Comparison of ENCODE assay signal across 23 cellular contexts in genomic region chr2:100627653-100628300, GRCh38.
DNase-seq lines count a peak whose midpoint lies in the region; ATAC-seq lines count a peak whose summit lies in the region.
"Had no signal": no experiment of that assay in that cellular context is flagged by ENCODE, and none has a peak within 500 bp of the region (broad histone marks: within the 10 kb centered on the region; RNA-seq: fewer than 3 reads in every experiment).

No MANE protein-coding gene starts in this region.

- peak; percentile 22 for ATAC-seq in stimulated activated memory B cell treated with anti-CD40 and anti-IgM and Interleukin-4, amounts not matched to agents 10 μg/mL and 1 μg/mL and 100 μg/mL, for 72 hours
- no peak for ATAC-seq in activated CD4-positive, alpha-beta T cell treated with anti-CD3 and anti-CD28 coated beads for 36 hours
- ATAC-seq in GM21447 (IDR thresholded peaks at IDR 0.05; ENCODE audit: unreplicated experiment): no peak

- no peak overlapping the region for H3K4me3 Mint-ChIP-seq in T-helper 2 cell treated with Interferon-gamma antibody and Interleukin-4, amounts not matched to agents 5 μg/mL and 100 μg/mL, for 36 hours
- H3K4me3 Mint-ChIP-seq in stimulated activated memory B cell treated with anti-CD40 and anti-IgM and Interleukin-4, amounts not matched to agents 10 μg/mL and 1 μg/mL and 100 μg/mL, for 72 hours: no peak overlapping the region
- no peak overlapping the region for H3K4me3 Mint-ChIP-seq in activated CD4-positive, alpha-beta T cell treated with anti-CD3 and anti-CD28 coated beads for 36 hours
- H3K4me3 Mint-ChIP-seq: CD14-positive monocyte, H9, HFFc6 had no signal

- intact Hi-C loops in activated CD4-positive, alpha-beta T cell treated with anti-CD3 and anti-CD28 coated beads for 36 hours (cut with DNase I, micrococcal nuclease): no loop called here

- peak; percentile 49 for DNase-seq in activated CD8-positive, alpha-beta memory T cell treated with anti-CD3 and anti-CD28 coated beads for 24 hours
- no peak for DNase-seq in activated CD8-positive, alpha-beta memory T cell treated with anti-CD3 and anti-CD28 coated beads, Interleukin-2, amount 50 U/mL, for 4 hours
- no peak for DNase-seq in T-helper 2 cell treated with Interferon-gamma antibody and Interleukin-4, amounts not matched to agents 5 μg/mL and 100 μg/mL, for 36 hours (ENCODE audit: low spot score)
- peak; percentile 23 for DNase-seq in left kidney (ENCODE audit: low read depth, low spot score)
- no peak for DNase-seq in activated CD4-positive, alpha-beta T cell treated with anti-CD3 and anti-CD28 coated beads for 36 hours
- no peak for DNase-seq in NCI-H1105 (lab: John Stamatoyannopoulos, UW)
- DNase-seq: 8988T, AML-193, DMS79 treated with DMSO at 0.1 percent for 48 hours, GM23248, HFFc6, KBM-7, NCI-H1092, NCI-H1436 treated with DMSO at 0.1 percent for 48 hours, NCI-H1930, NCI-H2171 treated with DMSO at 0.1 percent for 48 hours, NCI-H524 treated with DMSO at 0.1 percent for 48 hours, NCI-H82, SJCRH30 had no signal

- POLR2A ChIA-PET in activated CD4-positive, alpha-beta T cell treated with anti-CD3 and anti-CD28 coated beads for 36 hours (lab: Charles Lee): interaction anchor here (1.0 kb wide), 1 partner anchor 12 kb away, joined by 3 read pairs; no protein-coding TSS in a partner anchor

- H3K36me3 Mint-ChIP-seq in T-helper 2 cell treated with Interferon-gamma antibody and Interleukin-4, amounts not matched to agents 5 μg/mL and 100 μg/mL, for 36 hours (ENCODE audit: low read depth): peaks cover 2% of the 10 kb centered on the region
- no peaks in the 10 kb centered on the region for H3K36me3 Mint-ChIP-seq in stimulated activated memory B cell treated with anti-CD40 and anti-IgM and Interleukin-4, amounts not matched to agents 10 μg/mL and 1 μg/mL and 100 μg/mL, for 72 hours
- H3K36me3 Mint-ChIP-seq in activated CD4-positive, alpha-beta T cell treated with anti-CD3 and anti-CD28 coated beads for 36 hours (ENCODE audit: low read depth): no peaks in the 10 kb centered on the region
- H3K36me3 Mint-ChIP-seq: CD14-positive monocyte had no signal

- H3K27me3 Mint-ChIP-seq in T-helper 2 cell treated with Interferon-gamma antibody and Interleukin-4, amounts not matched to agents 5 μg/mL and 100 μg/mL, for 36 hours (ENCODE audit: low read depth): peaks cover 16% of the 10 kb centered on the region
- peaks cover 30% of the 10 kb centered on the region for H3K27me3 Mint-ChIP-seq in stimulated activated memory B cell treated with anti-CD40 and anti-IgM and Interleukin-4, amounts not matched to agents 10 μg/mL and 1 μg/mL and 100 μg/mL, for 72 hours
- H3K27me3 Mint-ChIP-seq in activated CD4-positive, alpha-beta T cell treated with anti-CD3 and anti-CD28 coated beads for 36 hours: no peaks in the 10 kb centered on the region

- no peaks in the 10 kb centered on the region for H3K9me3 Mint-ChIP-seq in T-helper 2 cell treated with Interferon-gamma antibody and Interleukin-4, amounts not matched to agents 5 μg/mL and 100 μg/mL, for 36 hours
- no peaks in the 10 kb centered on the region for H3K9me3 Mint-ChIP-seq in stimulated activated memory B cell treated with anti-CD40 and anti-IgM and Interleukin-4, amounts not matched to agents 10 μg/mL and 1 μg/mL and 100 μg/mL, for 72 hours
- no peaks in the 10 kb centered on the region for H3K9me3 Mint-ChIP-seq in activated CD4-positive, alpha-beta T cell treated with anti-CD3 and anti-CD28 coated beads for 36 hours (ENCODE audit: low read depth)
- H3K9me3 Mint-ChIP-seq: H9, HFFc6 had no signal

- CTCF ChIA-PET in activated CD4-positive, alpha-beta T cell treated with anti-CD3 and anti-CD28 coated beads for 36 hours (lab: Charles Lee): interaction anchor here (1.1 to 2.4 kb wide), 2 partner anchors 13 to 17 kb away, joined by 3 to 9 read pairs; no protein-coding TSS in a partner anchor

- peak overlapping the region; percentile 50 for H3K27ac Mint-ChIP-seq in T-helper 2 cell treated with Interferon-gamma antibody and Interleukin-4, amounts not matched to agents 5 μg/mL and 100 μg/mL, for 36 hours
- no peak overlapping the region for H3K27ac Mint-ChIP-seq in stimulated activated memory B cell treated with anti-CD40 and anti-IgM and Interleukin-4, amounts not matched to agents 10 μg/mL and 1 μg/mL and 100 μg/mL, for 72 hours
- H3K27ac Mint-ChIP-seq in activated CD4-positive, alpha-beta T cell treated with anti-CD3 and anti-CD28 coated beads for 36 hours: no peak overlapping the region
- H3K27ac Mint-ChIP-seq: CD14-positive monocyte, H9, HFFc6 had no signal

- peaks cover 35% of the 10 kb centered on the region for H3K4me1 Mint-ChIP-seq in T-helper 2 cell treated with Interferon-gamma antibody and Interleukin-4, amounts not matched to agents 5 μg/mL and 100 μg/mL, for 36 hours (ENCODE audit: low read depth)
- peaks cover 12% of the 10 kb centered on the region for H3K4me1 Mint-ChIP-seq in stimulated activated memory B cell treated with anti-CD40 and anti-IgM and Interleukin-4, amounts not matched to agents 10 μg/mL and 1 μg/mL and 100 μg/mL, for 72 hours
- H3K4me1 Mint-ChIP-seq in activated CD4-positive, alpha-beta T cell treated with anti-CD3 and anti-CD28 coated beads for 36 hours: peaks cover 27% of the 10 kb centered on the region

Comparison
In these comparisons a context has a peak if more than half of its experiments do, and no peak if none do; other contexts are left out.
1. DNase-seq: peak in activated CD8-positive, alpha-beta memory T cell treated with anti-CD3 and anti-CD28 coated beads for 24 hours (single experiment) and left kidney (single experiment); none in activated CD8-positive, alpha-beta memory T cell treated with anti-CD3 and anti-CD28 coated beads, Interleukin-2, amount 50 U/mL, for 4 hours (single experiment), T-helper 2 cell treated with Interferon-gamma antibody and Interleukin-4, amounts not matched to agents 5 μg/mL and 100 μg/mL, for 36 hours (single experiment), activated CD4-positive, alpha-beta T cell treated with anti-CD3 and anti-CD28 coated beads for 36 hours (single experiment) and NCI-H1105 (single experiment).